In genomic region chr6:83065511-83066192, GRCh38 we compare ENCODE assay signal across 1 cellular context.
TF ChIP-seq lines count a peak whose summit lies in the region.

A gene with protein sequence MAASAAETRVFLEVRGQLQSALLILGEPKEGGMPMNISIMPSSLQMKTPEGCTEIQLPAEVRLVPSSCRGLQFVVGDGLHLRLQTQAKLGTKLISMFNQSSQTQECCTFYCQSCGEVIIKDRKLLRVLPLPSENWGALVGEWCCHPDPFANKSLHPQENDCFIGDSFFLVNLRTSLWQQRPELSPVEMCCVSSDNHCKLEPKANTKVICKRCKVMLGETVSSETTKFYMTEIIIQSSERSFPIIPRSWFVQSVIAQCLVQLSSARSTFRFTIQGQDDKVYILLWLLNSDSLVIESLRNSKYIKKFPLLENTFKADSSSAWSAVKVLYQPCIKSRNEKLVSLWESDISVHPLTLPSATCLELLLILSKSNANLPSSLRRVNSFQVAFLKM (minus strand): TSS chr6:83065841. CDS start chr6:83065718, 123 bp downstream.

TF ChIP-seq in K562, 482 proteins besides CTCF, POLR2A, EP300 and RAD21 (continued from another document and continues in another):
- peak; percentile 68 for TF ChIP-seq PRDM10 (IDR thresholded peaks at IDR 0.05; ENCODE audit: partially characterized antibody)
- TF ChIP-seq CBFB (CRISPR knock-in tag; IDR thresholded peaks at IDR 0.05): no peak; the same call in 1 of the 2 replicates
- no peak; the same call in 1 of the 2 replicates for TF ChIP-seq ZNF12 (CRISPR knock-in tag; IDR thresholded peaks at IDR 0.05)
- no peak for TF ChIP-seq SNIP1 (IDR thresholded peaks at IDR 0.05; ENCODE audit: low read depth)
- no peak for TF ChIP-seq ATF1 (CRISPR knock-in tag; IDR thresholded peaks at IDR 0.05)
- peak; percentile 50 for TF ChIP-seq ATF1 (tag; IDR thresholded peaks at IDR 0.05)
- peak; percentile 93 for TF ChIP-seq POLR2G (IDR thresholded peaks at IDR 0.05; ENCODE audit: low read depth, low read length)
- 0 out of 2 replicates have a peak, but pooled peaks have one; percentile 17 for TF ChIP-seq VEZF1 (CRISPR knock-in tag; IDR thresholded peaks at IDR 0.05)
- TF ChIP-seq, protein P1, sequence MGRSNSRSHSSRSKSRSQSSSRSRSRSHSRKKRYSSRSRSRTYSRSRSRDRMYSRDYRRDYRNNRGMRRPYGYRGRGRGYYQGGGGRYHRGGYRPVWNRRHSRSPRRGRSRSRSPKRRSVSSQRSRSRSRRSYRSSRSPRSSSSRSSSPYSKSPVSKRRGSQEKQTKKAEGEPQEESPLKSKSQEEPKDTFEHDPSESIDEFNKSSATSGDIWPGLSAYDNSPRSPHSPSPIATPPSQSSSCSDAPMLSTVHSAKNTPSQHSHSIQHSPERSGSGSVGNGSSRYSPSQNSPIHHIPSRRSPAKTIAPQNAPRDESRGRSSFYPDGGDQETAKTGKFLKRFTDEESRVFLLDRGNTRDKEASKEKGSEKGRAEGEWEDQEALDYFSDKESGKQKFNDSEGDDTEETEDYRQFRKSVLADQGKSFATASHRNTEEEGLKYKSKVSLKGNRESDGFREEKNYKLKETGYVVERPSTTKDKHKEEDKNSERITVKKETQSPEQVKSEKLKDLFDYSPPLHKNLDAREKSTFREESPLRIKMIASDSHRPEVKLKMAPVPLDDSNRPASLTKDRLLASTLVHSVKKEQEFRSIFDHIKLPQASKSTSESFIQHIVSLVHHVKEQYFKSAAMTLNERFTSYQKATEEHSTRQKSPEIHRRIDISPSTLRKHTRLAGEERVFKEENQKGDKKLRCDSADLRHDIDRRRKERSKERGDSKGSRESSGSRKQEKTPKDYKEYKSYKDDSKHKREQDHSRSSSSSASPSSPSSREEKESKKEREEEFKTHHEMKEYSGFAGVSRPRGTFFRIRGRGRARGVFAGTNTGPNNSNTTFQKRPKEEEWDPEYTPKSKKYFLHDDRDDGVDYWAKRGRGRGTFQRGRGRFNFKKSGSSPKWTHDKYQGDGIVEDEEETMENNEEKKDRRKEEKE (IDR thresholded peaks at IDR 0.05; ENCODE audit: borderline replicate concordance in 1 of 2, control insufficient read depth in 1 of 2, low read depth in 2 of 2, low read length in 1 of 2): no peak
- TF ChIP-seq, protein P2, sequence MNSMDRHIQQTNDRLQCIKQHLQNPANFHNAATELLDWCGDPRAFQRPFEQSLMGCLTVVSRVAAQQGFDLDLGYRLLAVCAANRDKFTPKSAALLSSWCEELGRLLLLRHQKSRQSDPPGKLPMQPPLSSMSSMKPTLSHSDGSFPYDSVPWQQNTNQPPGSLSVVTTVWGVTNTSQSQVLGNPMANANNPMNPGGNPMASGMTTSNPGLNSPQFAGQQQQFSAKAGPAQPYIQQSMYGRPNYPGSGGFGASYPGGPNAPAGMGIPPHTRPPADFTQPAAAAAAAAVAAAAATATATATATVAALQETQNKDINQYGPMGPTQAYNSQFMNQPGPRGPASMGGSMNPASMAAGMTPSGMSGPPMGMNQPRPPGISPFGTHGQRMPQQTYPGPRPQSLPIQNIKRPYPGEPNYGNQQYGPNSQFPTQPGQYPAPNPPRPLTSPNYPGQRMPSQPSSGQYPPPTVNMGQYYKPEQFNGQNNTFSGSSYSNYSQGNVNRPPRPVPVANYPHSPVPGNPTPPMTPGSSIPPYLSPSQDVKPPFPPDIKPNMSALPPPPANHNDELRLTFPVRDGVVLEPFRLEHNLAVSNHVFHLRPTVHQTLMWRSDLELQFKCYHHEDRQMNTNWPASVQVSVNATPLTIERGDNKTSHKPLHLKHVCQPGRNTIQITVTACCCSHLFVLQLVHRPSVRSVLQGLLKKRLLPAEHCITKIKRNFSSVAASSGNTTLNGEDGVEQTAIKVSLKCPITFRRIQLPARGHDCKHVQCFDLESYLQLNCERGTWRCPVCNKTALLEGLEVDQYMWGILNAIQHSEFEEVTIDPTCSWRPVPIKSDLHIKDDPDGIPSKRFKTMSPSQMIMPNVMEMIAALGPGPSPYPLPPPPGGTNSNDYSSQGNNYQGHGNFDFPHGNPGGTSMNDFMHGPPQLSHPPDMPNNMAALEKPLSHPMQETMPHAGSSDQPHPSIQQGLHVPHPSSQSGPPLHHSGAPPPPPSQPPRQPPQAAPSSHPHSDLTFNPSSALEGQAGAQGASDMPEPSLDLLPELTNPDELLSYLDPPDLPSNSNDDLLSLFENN (IDR thresholded peaks at IDR 0.05; ENCODE audit: low read depth in 2 of 2, low read length in 2 of 2): no peak; a peak in 1 of 4 replicates
- TF ChIP-seq, protein P3, sequence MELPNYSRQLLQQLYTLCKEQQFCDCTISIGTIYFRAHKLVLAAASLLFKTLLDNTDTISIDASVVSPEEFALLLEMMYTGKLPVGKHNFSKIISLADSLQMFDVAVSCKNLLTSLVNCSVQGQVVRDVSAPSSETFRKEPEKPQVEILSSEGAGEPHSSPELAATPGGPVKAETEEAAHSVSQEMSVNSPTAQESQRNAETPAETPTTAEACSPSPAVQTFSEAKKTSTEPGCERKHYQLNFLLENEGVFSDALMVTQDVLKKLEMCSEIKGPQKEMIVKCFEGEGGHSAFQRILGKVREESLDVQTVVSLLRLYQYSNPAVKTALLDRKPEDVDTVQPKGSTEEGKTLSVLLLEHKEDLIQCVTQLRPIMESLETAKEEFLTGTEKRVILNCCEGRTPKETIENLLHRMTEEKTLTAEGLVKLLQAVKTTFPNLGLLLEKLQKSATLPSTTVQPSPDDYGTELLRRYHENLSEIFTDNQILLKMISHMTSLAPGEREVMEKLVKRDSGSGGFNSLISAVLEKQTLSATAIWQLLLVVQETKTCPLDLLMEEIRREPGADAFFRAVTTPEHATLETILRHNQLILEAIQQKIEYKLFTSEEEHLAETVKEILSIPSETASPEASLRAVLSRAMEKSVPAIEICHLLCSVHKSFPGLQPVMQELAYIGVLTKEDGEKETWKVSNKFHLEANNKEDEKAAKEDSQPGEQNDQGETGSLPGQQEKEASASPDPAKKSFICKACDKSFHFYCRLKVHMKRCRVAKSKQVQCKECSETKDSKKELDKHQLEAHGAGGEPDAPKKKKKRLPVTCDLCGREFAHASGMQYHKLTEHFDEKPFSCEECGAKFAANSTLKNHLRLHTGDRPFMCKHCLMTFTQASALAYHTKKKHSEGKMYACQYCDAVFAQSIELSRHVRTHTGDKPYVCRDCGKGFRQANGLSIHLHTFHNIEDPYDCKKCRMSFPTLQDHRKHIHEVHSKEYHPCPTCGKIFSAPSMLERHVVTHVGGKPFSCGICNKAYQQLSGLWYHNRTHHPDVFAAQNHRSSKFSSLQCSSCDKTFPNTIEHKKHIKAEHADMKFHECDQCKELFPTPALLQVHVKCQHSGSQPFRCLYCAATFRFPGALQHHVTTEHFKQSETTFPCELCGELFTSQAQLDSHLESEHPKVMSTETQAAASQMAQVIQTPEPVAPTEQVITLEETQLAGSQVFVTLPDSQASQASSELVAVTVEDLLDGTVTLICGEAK (IDR thresholded peaks at IDR 0.05): no peak
- TF ChIP-seq, protein P3 (CRISPR knock-in tag; IDR thresholded peaks at IDR 0.05): no peak
- peak in 1 of 2 experiments; percentile 62; a peak in 1 of 4 replicates for TF ChIP-seq NONO (IDR thresholded peaks at IDR 0.05; ENCODE audit: low read depth in 2 of 2, low read length in 1 of 2)
- peak; percentile 91 for TF ChIP-seq MYC (IDR thresholded peaks at IDR 0.05; ENCODE audit: low read depth, low read length)
- TF ChIP-seq MYC (CRISPR knock-in tag; IDR thresholded peaks at IDR 0.05; ENCODE audit: borderline replicate concordance, low read depth): no peak
- TF ChIP-seq ZFPM2 (CRISPR knock-in tag; IDR thresholded peaks at IDR 0.05): no peak
- TF ChIP-seq ZNF347 (CRISPR knock-in tag; IDR thresholded peaks at IDR 0.05; ENCODE audit: low read depth): no peak
- TF ChIP-seq ZNF584 (CRISPR knock-in tag; IDR thresholded peaks at IDR 0.05; ENCODE audit: low read depth): no peak
- TF ChIP-seq CBX1 (IDR thresholded peaks at IDR 0.05; ENCODE audit: low read depth): no peak
- TF ChIP-seq XRCC4 (IDR thresholded peaks at IDR 0.05; ENCODE audit: extremely low read depth, insufficient read depth, insufficient read length): no peak
